ENCODE assay signal across 16 cellular contexts in genomic region chr17:80294653-80295052, GRCh38. TPM values are rescaled to one million over a fixed set of nuclear protein-coding genes. Genes with fewer than 3 reads are reported as not detected.
DNase-seq lines count a peak whose midpoint lies in the region; ATAC-seq and TF ChIP-seq lines count a peak whose summit lies in the region.
"Had no signal": no experiment of that assay in that cellular context is flagged by ENCODE, and none has a peak within 500 bp of the region (broad histone marks: within the 10 kb centered on the region; RNA-seq: fewer than 3 reads in every experiment).

No MANE protein-coding gene starts in this region.

- DNase-seq in Right ventricle myocardium superior (peak; percentile 27), heart right ventricle (no peak), endothelial cell (ENCODE audit: low spot score) (no peak), HuH-7 (ENCODE audit: low spot score) (no peak), SHP77 (lab: John Stamatoyannopoulos, UW) (no peak)
- DNase-seq in activated CD4-positive, alpha-beta memory T cell treated with anti-CD3 and anti-CD28 coated beads, Interleukin-2, amount 10 ng/mL, durations not matched to agents 7 days and 5 days, result no peak
- DNase-seq in activated CD4-positive, alpha-beta T cell treated with anti-CD3 and anti-CD28 coated beads, Interleukin-2, amount 50 U/mL, for 4 hours, result no peak
- DNase-seq: GF-D8, GM23248, MM.1S, NCI-H1105, NCI-H187 treated with DMSO at 0.1 percent for 48 hours, NCI-H446, SIG-M5 had no signal

- CTCF ChIA-PET in activated CD4-positive, alpha-beta memory T cell treated with anti-CD3 and anti-CD28 coated beads, Interleukin-2, amount 10 ng/mL, durations not matched to agents 7 days and 5 days (lab: Charles Lee), result no interaction called here

- WGBS in heart right ventricle, 2 donors, result 93 to 97% methylated on average over 6 of the region's 6 CpGs

- H3K27ac Mint-ChIP-seq in activated CD4-positive, alpha-beta memory T cell treated with anti-CD3 and anti-CD28 coated beads, Interleukin-2, amount 10 ng/mL, durations not matched to agents 7 days and 5 days, result peak overlapping the region; percentile 40
- H3K27ac Mint-ChIP-seq in endothelial cell (ENCODE audit: unreplicated experiment), result no peak overlapping the region

- peaks cover 0 to 2% (median 0%) of the 10 kb centered on the region in 9 donors for H3K4me1 ChIP-seq in heart right ventricle

- H3K9me3 Mint-ChIP-seq in activated CD4-positive, alpha-beta memory T cell treated with anti-CD3 and anti-CD28 coated beads, Interleukin-2, amount 10 ng/mL, durations not matched to agents 7 days and 5 days, result no peaks in the 10 kb centered on the region
- no peaks in the 10 kb centered on the region for H3K9me3 Mint-ChIP-seq in endothelial cell (ENCODE audit: unreplicated experiment)

- H3K27ac ChIP-seq in heart right ventricle, result peak overlapping the region in 1 of 10 donors; percentile 16
- H3K27ac ChIP-seq: GM23248, KMS-11 had no signal

- peaks cover 0 to 100% (median 84%) of the 10 kb centered on the region in 9 donors for H3K36me3 ChIP-seq in heart right ventricle

- ATAC-seq in Right ventricle myocardium superior (ENCODE audit: poor library complexity), result no peak
- no peak for ATAC-seq in heart right ventricle
- ATAC-seq: HCT116 had no signal

- no peak overlapping the region for H3K4me3 ChIP-seq in heart right ventricle
- H3K4me3 ChIP-seq: GM23248 had no signal

- no peaks in the 10 kb centered on the region for H3K27me3 Mint-ChIP-seq in activated CD4-positive, alpha-beta memory T cell treated with anti-CD3 and anti-CD28 coated beads, Interleukin-2, amount 10 ng/mL, durations not matched to agents 7 days and 5 days
- peaks cover 3% of the 10 kb centered on the region for H3K27me3 Mint-ChIP-seq in endothelial cell (ENCODE audit: unreplicated experiment)

- peaks cover 0 to 1% (median 0%) of the 10 kb centered on the region in 11 donors for H3K9me3 ChIP-seq in heart right ventricle

- H3K27me3 ChIP-seq in heart right ventricle, result no peaks in the 10 kb centered on the region

- POLR2A ChIA-PET in activated CD4-positive, alpha-beta memory T cell treated with anti-CD3 and anti-CD28 coated beads, Interleukin-2, amount 10 ng/mL, durations not matched to agents 7 days and 5 days (lab: Charles Lee), result interaction anchor here (1.1 to 2.4 kb wide), 9 partner anchors 8 to 76 kb away, joined by 3 to 16 read pairs (median 4); no protein-coding TSS in a partner anchor

- no peak for TF ChIP-seq CTCF in heart right ventricle (IDR thresholded peaks at IDR 0.05)
- no peak for TF ChIP-seq CTCF in endothelial cell (IDR thresholded peaks at IDR 0.05; ENCODE audit: unreplicated experiment)

- H3K4me1 Mint-ChIP-seq in activated CD4-positive, alpha-beta memory T cell treated with anti-CD3 and anti-CD28 coated beads, Interleukin-2, amount 10 ng/mL, durations not matched to agents 7 days and 5 days, result peaks cover 45% of the 10 kb centered on the region
- H3K4me1 Mint-ChIP-seq in endothelial cell (ENCODE audit: unreplicated experiment), result peaks cover 8% of the 10 kb centered on the region

- peaks cover 88% of the 10 kb centered on the region for H3K36me3 Mint-ChIP-seq in activated CD4-positive, alpha-beta memory T cell treated with anti-CD3 and anti-CD28 coated beads, Interleukin-2, amount 10 ng/mL, durations not matched to agents 7 days and 5 days (ENCODE audit: low read depth)
- peaks cover 62% of the 10 kb centered on the region for H3K36me3 Mint-ChIP-seq in endothelial cell (ENCODE audit: low read depth, unreplicated experiment)

- H3K4me3 Mint-ChIP-seq in activated CD4-positive, alpha-beta memory T cell treated with anti-CD3 and anti-CD28 coated beads, Interleukin-2, amount 10 ng/mL, durations not matched to agents 7 days and 5 days, result no peak overlapping the region
- H3K4me3 Mint-ChIP-seq in endothelial cell (ENCODE audit: unreplicated experiment), result peak overlapping the region; percentile 1

- intact Hi-C loops in Right ventricle myocardium superior (cut with DNase I), result no loop called here
- intact Hi-C loops in heart right ventricle (cut with DNase I), result no loop called here

RNA-seq across cellular contexts. Expression of gene RNF213, which starts 34.0 kb away (rescaled TPM):
- 29.9 TPM for total RNA-seq in Right ventricle myocardium superior
- total RNA-seq in heart right ventricle, result 10 to 100 TPM; 26.0 to 97.0 (median 31.7) TPM
- 10 to 100 TPM; 13.1 to 58.7 TPM for polyA plus RNA-seq in heart right ventricle
- total RNA-seq in activated CD4-positive, alpha-beta memory T cell treated with anti-CD3 and anti-CD28 coated beads, Interleukin-2, amount 10 ng/mL, durations not matched to agents 7 days and 5 days, result 100 to 1,000 TPM; 787 to 849 TPM
- 110 TPM for total RNA-seq in endothelial cell (ENCODE audit: unreplicated experiment)
